ENCODE assay signal across 1 cellular context in genomic region chr13:99200433-99201167, GRCh38.
A peak's percentile ranks its signal among the peaks of the same experiment; 100 is the strongest.
TF ChIP-seq lines count a peak whose summit lies in the region.

Gene UBAC2 (plus strand): TSS chr13:99200854. CDS start chr13:99200909, 55 bp downstream.

TF ChIP-seq in HEK293, 187 proteins besides CTCF, POLR2A, EP300 and RAD21 (continued from another document):
- TF ChIP-seq, protein P1, sequence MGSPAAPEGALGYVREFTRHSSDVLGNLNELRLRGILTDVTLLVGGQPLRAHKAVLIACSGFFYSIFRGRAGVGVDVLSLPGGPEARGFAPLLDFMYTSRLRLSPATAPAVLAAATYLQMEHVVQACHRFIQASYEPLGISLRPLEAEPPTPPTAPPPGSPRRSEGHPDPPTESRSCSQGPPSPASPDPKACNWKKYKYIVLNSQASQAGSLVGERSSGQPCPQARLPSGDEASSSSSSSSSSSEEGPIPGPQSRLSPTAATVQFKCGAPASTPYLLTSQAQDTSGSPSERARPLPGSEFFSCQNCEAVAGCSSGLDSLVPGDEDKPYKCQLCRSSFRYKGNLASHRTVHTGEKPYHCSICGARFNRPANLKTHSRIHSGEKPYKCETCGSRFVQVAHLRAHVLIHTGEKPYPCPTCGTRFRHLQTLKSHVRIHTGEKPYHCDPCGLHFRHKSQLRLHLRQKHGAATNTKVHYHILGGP (tag by site-specific recombination; IDR thresholded peaks at IDR 0.05), result no peak
- no peak for TF ChIP-seq ZNF626 (tag by site-specific recombination; IDR thresholded peaks at IDR 0.05)
- peak; percentile 98 for TF ChIP-seq ZBTB8A (tag by site-specific recombination; IDR thresholded peaks at IDR 0.05)
- peak; percentile 26; the same call in 1 of the 2 replicates for TF ChIP-seq ZFHX2 (tag by site-specific recombination; conservative IDR thresholded peaks at IDR 0.05)
- TF ChIP-seq ZEB2 (tag by site-specific recombination; IDR thresholded peaks at IDR 0.05), result 0 out of 2 replicates have a peak, but pooled peaks have one; percentile 72
- peak; percentile 69 for TF ChIP-seq ZSCAN30 (tag by site-specific recombination; IDR thresholded peaks at IDR 0.05)
- TF ChIP-seq ZNF138 (tag by site-specific recombination; IDR thresholded peaks at IDR 0.05; ENCODE audit: borderline replicate concordance), result no peak
- TF ChIP-seq ZNF530 (tag by site-specific recombination; IDR thresholded peaks at IDR 0.05; ENCODE audit: low read depth), result no peak
- no peak for TF ChIP-seq ZNF148 (tag by site-specific recombination; IDR thresholded peaks at IDR 0.05; ENCODE audit: borderline replicate concordance)
- no peak for TF ChIP-seq ZFP3 (tag by site-specific recombination; IDR thresholded peaks at IDR 0.05; ENCODE audit: low read depth)
- TF ChIP-seq ZNF704 (tag by site-specific recombination; IDR thresholded peaks at IDR 0.05), result no peak
- TF ChIP-seq ZFP37 (tag by site-specific recombination; IDR thresholded peaks at IDR 0.05), result peak; percentile 82
- TF ChIP-seq, protein P2, sequence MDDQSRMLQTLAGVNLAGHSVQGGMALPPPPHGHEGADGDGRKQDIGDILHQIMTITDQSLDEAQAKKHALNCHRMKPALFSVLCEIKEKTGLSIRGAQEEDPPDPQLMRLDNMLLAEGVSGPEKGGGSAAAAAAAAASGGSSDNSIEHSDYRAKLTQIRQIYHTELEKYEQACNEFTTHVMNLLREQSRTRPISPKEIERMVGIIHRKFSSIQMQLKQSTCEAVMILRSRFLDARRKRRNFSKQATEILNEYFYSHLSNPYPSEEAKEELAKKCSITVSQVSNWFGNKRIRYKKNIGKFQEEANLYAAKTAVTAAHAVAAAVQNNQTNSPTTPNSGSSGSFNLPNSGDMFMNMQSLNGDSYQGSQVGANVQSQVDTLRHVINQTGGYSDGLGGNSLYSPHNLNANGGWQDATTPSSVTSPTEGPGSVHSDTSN (CRISPR knock-in tag; IDR thresholded peaks at IDR 0.05), result peak; percentile 70; the same call in 1 of the 2 replicates
- no peak for TF ChIP-seq ZNF302 (tag by site-specific recombination; IDR thresholded peaks at IDR 0.05; ENCODE audit: low read depth)
- no peak for TF ChIP-seq ZNF747 (tag by site-specific recombination; IDR thresholded peaks at IDR 0.05)
- TF ChIP-seq, protein P3, sequence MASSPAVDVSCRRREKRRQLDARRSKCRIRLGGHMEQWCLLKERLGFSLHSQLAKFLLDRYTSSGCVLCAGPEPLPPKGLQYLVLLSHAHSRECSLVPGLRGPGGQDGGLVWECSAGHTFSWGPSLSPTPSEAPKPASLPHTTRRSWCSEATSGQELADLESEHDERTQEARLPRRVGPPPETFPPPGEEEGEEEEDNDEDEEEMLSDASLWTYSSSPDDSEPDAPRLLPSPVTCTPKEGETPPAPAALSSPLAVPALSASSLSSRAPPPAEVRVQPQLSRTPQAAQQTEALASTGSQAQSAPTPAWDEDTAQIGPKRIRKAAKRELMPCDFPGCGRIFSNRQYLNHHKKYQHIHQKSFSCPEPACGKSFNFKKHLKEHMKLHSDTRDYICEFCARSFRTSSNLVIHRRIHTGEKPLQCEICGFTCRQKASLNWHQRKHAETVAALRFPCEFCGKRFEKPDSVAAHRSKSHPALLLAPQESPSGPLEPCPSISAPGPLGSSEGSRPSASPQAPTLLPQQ (tag by site-specific recombination; IDR thresholded peaks at IDR 0.05), result 0 out of 2 replicates have a peak, but pooled peaks have one; percentile 32
- no peak for TF ChIP-seq ZBTB17 (tag by site-specific recombination; IDR thresholded peaks at IDR 0.05)
- TF ChIP-seq, protein P4, sequence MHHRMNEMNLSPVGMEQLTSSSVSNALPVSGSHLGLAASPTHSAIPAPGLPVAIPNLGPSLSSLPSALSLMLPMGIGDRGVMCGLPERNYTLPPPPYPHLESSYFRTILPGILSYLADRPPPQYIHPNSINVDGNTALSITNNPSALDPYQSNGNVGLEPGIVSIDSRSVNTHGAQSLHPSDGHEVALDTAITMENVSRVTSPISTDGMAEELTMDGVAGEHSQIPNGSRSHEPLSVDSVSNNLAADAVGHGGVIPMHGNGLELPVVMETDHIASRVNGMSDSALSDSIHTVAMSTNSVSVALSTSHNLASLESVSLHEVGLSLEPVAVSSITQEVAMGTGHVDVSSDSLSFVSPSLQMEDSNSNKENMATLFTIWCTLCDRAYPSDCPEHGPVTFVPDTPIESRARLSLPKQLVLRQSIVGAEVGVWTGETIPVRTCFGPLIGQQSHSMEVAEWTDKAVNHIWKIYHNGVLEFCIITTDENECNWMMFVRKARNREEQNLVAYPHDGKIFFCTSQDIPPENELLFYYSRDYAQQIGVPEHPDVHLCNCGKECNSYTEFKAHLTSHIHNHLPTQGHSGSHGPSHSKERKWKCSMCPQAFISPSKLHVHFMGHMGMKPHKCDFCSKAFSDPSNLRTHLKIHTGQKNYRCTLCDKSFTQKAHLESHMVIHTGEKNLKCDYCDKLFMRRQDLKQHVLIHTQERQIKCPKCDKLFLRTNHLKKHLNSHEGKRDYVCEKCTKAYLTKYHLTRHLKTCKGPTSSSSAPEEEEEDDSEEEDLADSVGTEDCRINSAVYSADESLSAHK (tag by site-specific recombination; IDR thresholded peaks at IDR 0.05), result peak; percentile 5; the same call in 1 of the 2 replicates
- TF ChIP-seq ZNF473 (tag by site-specific recombination; IDR thresholded peaks at IDR 0.05), result no peak
- TF ChIP-seq ZNF664 (tag by site-specific recombination; IDR thresholded peaks at IDR 0.05), result 0 out of 2 replicates have a peak, but pooled peaks have one; percentile 18
- TF ChIP-seq GLI4 (tag by site-specific recombination; IDR thresholded peaks at IDR 0.05), result peak; percentile 92
- no peak for TF ChIP-seq ZNF26 (tag by site-specific recombination; IDR thresholded peaks at IDR 0.05)
- TF ChIP-seq ZNF112 (tag by site-specific recombination; IDR thresholded peaks at IDR 0.05), result no peak
- TF ChIP-seq, protein P5, sequence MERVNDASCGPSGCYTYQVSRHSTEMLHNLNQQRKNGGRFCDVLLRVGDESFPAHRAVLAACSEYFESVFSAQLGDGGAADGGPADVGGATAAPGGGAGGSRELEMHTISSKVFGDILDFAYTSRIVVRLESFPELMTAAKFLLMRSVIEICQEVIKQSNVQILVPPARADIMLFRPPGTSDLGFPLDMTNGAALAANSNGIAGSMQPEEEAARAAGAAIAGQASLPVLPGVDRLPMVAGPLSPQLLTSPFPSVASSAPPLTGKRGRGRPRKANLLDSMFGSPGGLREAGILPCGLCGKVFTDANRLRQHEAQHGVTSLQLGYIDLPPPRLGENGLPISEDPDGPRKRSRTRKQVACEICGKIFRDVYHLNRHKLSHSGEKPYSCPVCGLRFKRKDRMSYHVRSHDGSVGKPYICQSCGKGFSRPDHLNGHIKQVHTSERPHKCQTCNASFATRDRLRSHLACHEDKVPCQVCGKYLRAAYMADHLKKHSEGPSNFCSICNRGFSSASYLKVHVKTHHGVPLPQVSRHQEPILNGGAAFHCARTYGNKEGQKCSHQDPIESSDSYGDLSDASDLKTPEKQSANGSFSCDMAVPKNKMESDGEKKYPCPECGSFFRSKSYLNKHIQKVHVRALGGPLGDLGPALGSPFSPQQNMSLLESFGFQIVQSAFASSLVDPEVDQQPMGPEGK (tag by site-specific recombination; IDR thresholded peaks at IDR 0.05), result 0 out of 2 replicates have a peak, but pooled peaks have one; percentile 71
- TF ChIP-seq ZNF785 (tag by site-specific recombination; IDR thresholded peaks at IDR 0.05), result peak; percentile 69; the same call in 1 of the 2 replicates
- peak; percentile 75; the same call in 1 of the 2 replicates for TF ChIP-seq ZNF391 (tag by site-specific recombination; IDR thresholded peaks at IDR 0.05; ENCODE audit: borderline replicate concordance, low read depth)
- TF ChIP-seq ZBTB7A (tag by site-specific recombination; IDR thresholded peaks at IDR 0.05; ENCODE audit: low read depth), result peak; percentile 82
- TF ChIP-seq ZNF324 (tag by site-specific recombination; IDR thresholded peaks at IDR 0.05), result no peak; the same call in none of the 2 replicates
- no peak for TF ChIP-seq GLIS1 (tag by site-specific recombination; IDR thresholded peaks at IDR 0.05)
- no peak for TF ChIP-seq ZNF654 (tag by site-specific recombination; IDR thresholded peaks at IDR 0.05; ENCODE audit: low read depth)
- peak; percentile 95 for TF ChIP-seq ZNF501 (tag by site-specific recombination; IDR thresholded peaks at IDR 0.05)
- TF ChIP-seq KLF10 (tag by site-specific recombination; IDR thresholded peaks at IDR 0.05), result 0 out of 2 replicates have a peak, but pooled peaks have one; percentile 43
- TF ChIP-seq ZNF629 (tag by site-specific recombination; IDR thresholded peaks at IDR 0.05), result peak; percentile 73; the same call in 1 of the 2 replicates
- no peak for TF ChIP-seq ZNF423 (tag by site-specific recombination; IDR thresholded peaks at IDR 0.05)
- TF ChIP-seq ZNF792 (tag by site-specific recombination; IDR thresholded peaks at IDR 0.05), result no peak
- TF ChIP-seq ZNF707 (tag by site-specific recombination; IDR thresholded peaks at IDR 0.05), result 0 out of 2 replicates have a peak, but pooled peaks have one; percentile 46
- TF ChIP-seq ZBTB48 (tag by site-specific recombination; IDR thresholded peaks at IDR 0.05), result peak; percentile 45; the same call in 1 of the 2 replicates
- TF ChIP-seq, protein P6, sequence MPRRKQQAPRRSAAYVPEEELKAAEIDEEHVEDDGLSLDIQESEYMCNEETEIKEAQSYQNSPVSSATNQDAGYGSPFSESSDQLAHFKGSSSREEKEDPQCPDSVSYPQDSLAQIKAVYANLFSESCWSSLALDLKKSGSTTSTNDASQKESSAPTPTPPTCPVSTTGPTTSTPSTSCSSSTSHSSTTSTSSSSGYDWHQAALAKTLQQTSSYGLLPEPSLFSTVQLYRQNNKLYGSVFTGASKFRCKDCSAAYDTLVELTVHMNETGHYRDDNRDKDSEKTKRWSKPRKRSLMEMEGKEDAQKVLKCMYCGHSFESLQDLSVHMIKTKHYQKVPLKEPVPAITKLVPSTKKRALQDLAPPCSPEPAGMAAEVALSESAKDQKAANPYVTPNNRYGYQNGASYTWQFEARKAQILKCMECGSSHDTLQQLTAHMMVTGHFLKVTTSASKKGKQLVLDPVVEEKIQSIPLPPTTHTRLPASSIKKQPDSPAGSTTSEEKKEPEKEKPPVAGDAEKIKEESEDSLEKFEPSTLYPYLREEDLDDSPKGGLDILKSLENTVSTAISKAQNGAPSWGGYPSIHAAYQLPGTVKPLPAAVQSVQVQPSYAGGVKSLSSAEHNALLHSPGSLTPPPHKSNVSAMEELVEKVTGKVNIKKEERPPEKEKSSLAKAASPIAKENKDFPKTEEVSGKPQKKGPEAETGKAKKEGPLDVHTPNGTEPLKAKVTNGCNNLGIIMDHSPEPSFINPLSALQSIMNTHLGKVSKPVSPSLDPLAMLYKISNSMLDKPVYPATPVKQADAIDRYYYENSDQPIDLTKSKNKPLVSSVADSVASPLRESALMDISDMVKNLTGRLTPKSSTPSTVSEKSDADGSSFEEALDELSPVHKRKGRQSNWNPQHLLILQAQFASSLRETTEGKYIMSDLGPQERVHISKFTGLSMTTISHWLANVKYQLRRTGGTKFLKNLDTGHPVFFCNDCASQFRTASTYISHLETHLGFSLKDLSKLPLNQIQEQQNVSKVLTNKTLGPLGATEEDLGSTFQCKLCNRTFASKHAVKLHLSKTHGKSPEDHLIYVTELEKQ (tag by site-specific recombination; IDR thresholded peaks at IDR 0.05; ENCODE audit: borderline replicate concordance), result 0 out of 2 replicates have a peak, but pooled peaks have one; percentile 52
TF ChIP-seq in HEK293: peak in this region for 56.
